Comparison of ENCODE assay signal across 22 cellular contexts in the genomic region with DNA sequence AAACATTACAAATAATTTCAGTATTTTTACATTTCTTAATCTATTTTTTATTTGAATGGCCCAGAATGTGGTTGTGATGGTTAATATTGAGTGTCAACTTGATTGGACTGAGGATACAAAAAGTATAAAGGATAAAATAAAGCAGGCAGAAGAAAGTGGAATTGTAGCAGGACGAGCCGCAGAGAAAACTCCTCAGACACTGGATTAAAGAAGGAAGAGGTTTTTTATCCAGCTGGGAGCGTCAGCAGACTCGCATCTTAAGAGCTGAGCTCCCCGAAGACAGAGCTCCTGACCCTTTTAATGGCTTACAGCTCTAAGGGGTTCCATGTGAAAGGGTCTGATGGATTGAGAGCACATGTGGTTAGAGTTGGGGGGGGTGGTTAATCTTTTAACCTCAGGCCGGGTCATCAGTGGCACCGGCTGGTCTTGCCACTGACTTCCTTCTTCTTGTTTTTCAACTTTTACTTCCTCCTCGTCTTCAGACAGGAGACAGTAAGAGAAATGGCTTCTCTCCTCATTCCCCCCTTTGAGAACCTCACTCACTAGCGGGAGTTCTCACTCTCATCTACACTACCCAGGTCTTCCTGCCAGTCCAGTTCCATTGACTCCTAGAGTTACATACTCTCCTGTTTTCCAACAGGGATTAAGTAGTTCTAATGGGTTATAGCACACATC.
A peak's percentile ranks its signal among the peaks of the same experiment; 100 is the strongest.
DNase-seq lines count a peak whose midpoint lies in the region; ATAC-seq and TF ChIP-seq lines count a peak whose summit lies in the region.
"Had no signal": no experiment of that assay in that cellular context is flagged by ENCODE, and none has a peak within 500 bp of the region (broad histone marks: within the 10 kb centered on the region; RNA-seq: fewer than 3 reads in every experiment).

No MANE protein-coding gene starts in this region.

- DNase-seq in ELR (ENCODE audit: low read depth) (peak; percentile 1), NCI-H69 (lab: John Stamatoyannopoulos, UW) (peak; percentile 36), choroid plexus epithelial cell (ENCODE audit: low read depth) (peak; percentile 20), lung microvascular endothelial cell (ENCODE audit: low read depth in 2 of 2) (peak; percentile 5 to 6), RPMI8226 (no peak), aorta (no peak)
- DNase-seq: activated B cell treated with CpG ODN at 0.5 μM for 24 hours; activated naive CD8-positive, alpha-beta T cell treated with anti-CD3 and anti-CD28 coated beads, Interleukin-2, amount 10 ng/mL, durations not matched to agents 7 days and 5 days; caudate nucleus; COR-L47; esophagus squamous epithelium; islet precursor cell; NCI-H1048; NCI-H2081; NCI-H524; PC-3; stomach had no signal

- no peak overlapping the region for H3K4me3 ChIP-seq in choroid plexus epithelial cell (ENCODE audit: low read depth, low read length)
- H3K4me3 ChIP-seq in aorta (ENCODE audit: low read length in 2 of 2), result no peak overlapping the region
- H3K4me3 ChIP-seq: esophagus squamous epithelium, hepatocyte, SJSA1, stomach had no signal

- H3K9me3 ChIP-seq in aorta (ENCODE audit: control insufficient read depth, low read length), result peaks cover 12% of the 10 kb centered on the region

- 97% methylated on average over 9 of the region's 9 CpGs for WGBS in aorta, 2 donors

- peaks cover 0 to 2% of the 10 kb centered on the region in 2 donors for H3K36me3 ChIP-seq in aorta (ENCODE audit: control insufficient read depth in 1 of 2, insufficient read depth in 2 of 2, low read length in 1 of 2)

- no peak overlapping the region for H3K27ac ChIP-seq in aorta (ENCODE audit: low read depth in 1 of 2, low read length in 2 of 2)
- H3K27ac ChIP-seq: esophagus squamous epithelium, hepatocyte, SJSA1, stomach had no signal

- no peaks in the 10 kb centered on the region for H3K27me3 ChIP-seq in aorta (ENCODE audit: control insufficient read depth in 1 of 2, insufficient read depth in 2 of 2, low read length in 1 of 2)
- H3K27me3 ChIP-seq: esophagus squamous epithelium, hepatocyte, SJSA1, stomach had no signal

- H3K4me1 ChIP-seq in aorta (ENCODE audit: control insufficient read depth in 1 of 2, insufficient read depth in 2 of 2, low read length in 2 of 2), result no peaks in the 10 kb centered on the region
- H3K4me1 ChIP-seq: esophagus squamous epithelium, SJSA1, stomach had no signal

- ATAC-seq in HG02885 (IDR thresholded peaks at IDR 0.05; ENCODE audit: poor library complexity, unreplicated experiment), result no peak
- ATAC-seq in aorta (ENCODE audit: low FRiP score), result no peak
- ATAC-seq: HepG2; natural killer cell treated with Interleukin-12 subunit alpha and Interleukin-12 subunit beta and Interleukin-15 and Interleukin-18, amount 100 ng/mL, for 72 hours; PC-3 had no signal

- intact Hi-C loops in aorta (cut with DNase I), result no loop called here

- no peak for TF ChIP-seq CTCF in choroid plexus epithelial cell (conservative IDR thresholded peaks at IDR 0.05; ENCODE audit: low read depth, low read length)

Comparison
In these comparisons a context has a peak if more than half of its experiments do, and no peak if none do; other contexts are left out.
1. DNase-seq: peak in ELR (single experiment), NCI-H69 (single experiment), choroid plexus epithelial cell (single experiment) and lung microvascular endothelial cell (2 of 2); none in RPMI8226 (single experiment) and aorta (0 of 2).